In genomic region chr7:140924821-140925421, GRCh38 we compare ENCODE assay signal across 9 cellular contexts.
A peak's percentile ranks its signal among the peaks of the same experiment; 100 is the strongest.
DNase-seq lines count a peak whose midpoint lies in the region; ATAC-seq and FAIRE-seq lines count a peak whose summit lies in the region.
"Had no signal": no experiment of that assay in that cellular context is flagged by ENCODE, and none has a peak within 500 bp of the region (broad histone marks: within the 10 kb centered on the region; RNA-seq: fewer than 3 reads in every experiment).

Gene BRAF, minus strand, starts transcription at chr7:140924929. Its CDS starts 226 bp downstream, at chr7:140924703.

- peak; percentile 60 for FAIRE-seq in GM19239 (lab: Jason Lieb, UNC)
- FAIRE-seq: TTC549 had no signal

- H3K27ac ChIP-seq in cingulate gyrus (ENCODE audit: low read depth, low read length): peak within 1 kb of the TSS; percentile 93

- ATAC-seq in HG03442 (IDR thresholded peaks at IDR 0.05; ENCODE audit: unreplicated experiment): peak; percentile 43

- peak; percentile 95 for DNase-seq in Ammon's horn (ENCODE audit: low spot score)
- DNase-seq in GM19239 (ENCODE audit: insufficient read length, low spot score): peak; percentile 62
- DNase-seq in NCI-H524 (lab: John Stamatoyannopoulos, UW): peak; percentile 63 to 82
- peak; percentile 94 for DNase-seq in activated CD4-positive, alpha-beta T cell treated with anti-CD3 and anti-CD28 coated beads for 48 hours
- DNase-seq in kidney tubule cell (ENCODE audit: low spot score): peak; percentile 83
- DNase-seq in stimulated activated CD4-positive, alpha-beta T cell treated with anti-CD3 and anti-CD28 coated beads, Interleukin-1b, Interleukin-23, amount 100 ng/mL, for 1 hour (ENCODE audit: low read depth in 2 of 2): peak; percentile 85 to 96

Comparison
In these comparisons a context has a peak if more than half of its experiments do, and no peak if none do; other contexts are left out.
1. Peak in every context shown above with its lines: DNase-seq, ATAC-seq and H3K27ac ChIP-seq.